9 cellular contexts compared by ENCODE assay signal in the genomic region with DNA sequence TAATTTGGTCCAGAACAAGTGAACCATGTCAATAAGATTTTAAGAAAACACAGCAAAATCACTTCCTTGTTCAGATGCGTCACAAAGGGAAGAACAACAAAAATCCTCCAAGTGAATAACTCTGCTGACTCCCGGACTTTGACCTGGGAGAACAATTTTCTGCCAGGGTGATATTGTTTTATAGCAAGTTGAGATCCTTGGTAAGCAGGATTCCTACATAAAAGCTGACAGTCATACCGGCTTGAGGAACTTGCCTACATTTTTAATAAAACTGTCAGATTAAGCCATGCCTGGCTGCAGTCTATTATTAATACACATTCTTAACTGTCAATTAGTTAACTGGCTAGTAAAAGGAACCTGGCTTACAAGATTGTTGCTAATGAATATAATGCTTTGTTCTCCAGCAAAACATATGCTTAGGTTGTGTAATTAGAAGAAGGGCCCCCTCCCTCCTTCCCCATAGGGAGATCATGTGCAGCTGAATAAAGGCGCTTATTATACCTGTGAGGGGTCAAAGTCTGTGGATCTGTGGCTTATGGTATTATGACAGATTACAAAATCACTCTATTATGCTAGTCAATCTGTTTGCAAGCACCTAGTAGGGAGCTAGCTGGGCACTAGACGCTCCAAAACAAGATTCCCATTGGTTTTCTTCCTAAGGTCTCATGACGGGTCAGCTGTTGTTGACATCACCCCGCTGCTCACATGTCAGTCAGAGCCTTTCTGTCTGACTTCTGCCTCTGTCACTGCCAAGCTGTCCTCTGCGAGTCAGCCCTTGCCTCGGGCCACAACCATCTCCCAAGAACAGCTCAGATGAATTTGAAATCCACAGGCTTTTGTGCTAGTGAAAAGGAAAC. TPM values are rescaled to one million over a fixed set of nuclear protein-coding genes. Genes with fewer than 3 reads are reported as not detected.
DNase-seq lines count a peak whose midpoint lies in the region; ATAC-seq and TF ChIP-seq lines count a peak whose summit lies in the region.
"Had no signal": no experiment of that assay in that cellular context is flagged by ENCODE, and none has a peak within 500 bp of the region (broad histone marks: within the 10 kb centered on the region; RNA-seq: fewer than 3 reads in every experiment).

No MANE protein-coding gene starts in this region.

- H3K27me3 Mint-ChIP-seq in GM23338 (ENCODE audit: insufficient read depth, low read depth, poor library complexity): peaks cover 4% of the 10 kb centered on the region
- H3K27me3 Mint-ChIP-seq in activated T-helper 2 cell treated with anti-CD3 and anti-CD28 coated beads, Interferon-gamma antibody, Interleukin-2, Interleukin-4, amounts not matched to agents 10 μg/mL and 5 μg/mL and 100 μg/mL, durations not matched to agents 14 hours and 24 hours and 36 hours (ENCODE audit: low read depth): peaks cover 7% of the 10 kb centered on the region

- H3K27ac ChIP-seq in GM23338 (ENCODE audit: low read depth): no peak overlapping the region
- no peak overlapping the region for H3K27ac ChIP-seq in Panc1 (ENCODE audit: low read length)
- H3K27ac ChIP-seq in tibial artery: no peak overlapping the region

- H2AFZ ChIP-seq in GM23338: no peak overlapping the region; the same call in 1 of the 2 replicates

- no peaks in the 10 kb centered on the region for H3F3A ChIP-seq in GM23338 (replicated peaks; ENCODE audit: low read depth)

- H3K9me2 ChIP-seq in GM23338 (ENCODE audit: insufficient read depth): 0 out of 2 replicates have a peak, but pooled peaks cover under 1% of the 10 kb centered on the region

- intact Hi-C loops in Panc1 (cut with micrococcal nuclease; ENCODE audit: unreplicated experiment): no loop called here
- intact Hi-C loops in activated T-helper 2 cell treated with anti-CD3 and anti-CD28 coated beads, Interferon-gamma antibody, Interleukin-2, Interleukin-4, amounts not matched to agents 10 μg/mL and 5 μg/mL and 100 μg/mL, durations not matched to agents 14 hours and 24 hours and 36 hours (cut with micrococcal nuclease): no loop called here
- intact Hi-C loops in tibial artery (cut with DNase I; ENCODE audit: low total_unique reads): no loop called here

- no peaks in the 10 kb centered on the region for H3K79me2 ChIP-seq in GM23338 (replicated peaks; ENCODE audit: insufficient read depth)

- ATAC-seq in GM23338: peak; percentile 58
- ATAC-seq in Panc1: peak; percentile 66; the same call in 1 of the 2 replicates
- no peak for ATAC-seq in HG03025 (IDR thresholded peaks at IDR 0.05; ENCODE audit: low FRiP score, unreplicated experiment)
- ATAC-seq in HG03442 (IDR thresholded peaks at IDR 0.05; ENCODE audit: unreplicated experiment): no peak

- H3K9me3 Mint-ChIP-seq in GM23338: peaks cover 7% of the 10 kb centered on the region; the same call in 2 of the 3 replicates
- no peaks in the 10 kb centered on the region for H3K9me3 Mint-ChIP-seq in activated T-helper 2 cell treated with anti-CD3 and anti-CD28 coated beads, Interferon-gamma antibody, Interleukin-2, Interleukin-4, amounts not matched to agents 10 μg/mL and 5 μg/mL and 100 μg/mL, durations not matched to agents 14 hours and 24 hours and 36 hours

- H3K4me2 ChIP-seq in GM23338: peak overlapping the region; percentile 31; the same call in 1 of the 2 replicates

- no peaks in the 10 kb centered on the region for H3K36me3 ChIP-seq in GM23338 (ENCODE audit: insufficient read depth)
- H3K36me3 ChIP-seq in Panc1 (ENCODE audit: control insufficient read depth, insufficient read depth, low read length): no peaks in the 10 kb centered on the region
- no peaks in the 10 kb centered on the region for H3K36me3 ChIP-seq in tibial artery

- H3K27me3 ChIP-seq in GM23338 (ENCODE audit: insufficient read depth) (no peaks in the 10 kb centered on the region), Panc1 (ENCODE audit: control insufficient read depth, insufficient read depth, low read length) (no peaks in the 10 kb centered on the region), tibial artery (no peaks in the 10 kb centered on the region)

- CTCF ChIA-PET in Panc1 (lab: Charles Lee): no interaction called here

- H3K4me3 ChIP-seq in GM23338 (no peak overlapping the region), Panc1 (ENCODE audit: low read depth in 2 of 2, low read length in 2 of 2) (peak overlapping the region in 1 of 2 experiments; percentile 18; a peak in 1 of 4 replicates), tibial artery (no peak overlapping the region)

- BruUV-seq in Panc1 (replicated peaks; lab: Mats Ljungman, UMichigan): no TSS peak

- H3K4me3 Mint-ChIP-seq in GM23338: no peak overlapping the region
- H3K4me3 Mint-ChIP-seq in activated T-helper 2 cell treated with anti-CD3 and anti-CD28 coated beads, Interferon-gamma antibody, Interleukin-2, Interleukin-4, amounts not matched to agents 10 μg/mL and 5 μg/mL and 100 μg/mL, durations not matched to agents 14 hours and 24 hours and 36 hours (ENCODE audit: low read depth): no peak overlapping the region

- H3K9me3 ChIP-seq in Panc1 (ENCODE audit: control insufficient read depth, insufficient read depth, low read depth, low read length): no peaks in the 10 kb centered on the region
- H3K9me3 ChIP-seq in tibial artery: no peaks in the 10 kb centered on the region

- no peaks in the 10 kb centered on the region for H4K20me1 ChIP-seq in GM23338 (replicated peaks; ENCODE audit: insufficient read depth)

- peak; percentile 37 for DNase-seq in GM23338 (ENCODE audit: low spot score)
- peak; percentile 25 for DNase-seq in Panc1 (ENCODE audit: low read depth, low spot score)
- peak; percentile 6 for DNase-seq in fibroblast of gingiva (ENCODE audit: low read depth)
- DNase-seq in nucleus accumbens (lab: John Stamatoyannopoulos, UW): peak in 54 of 56 donors; percentile 11 to 92 (median 76)
- no peak for DNase-seq in activated T-helper 2 cell treated with anti-CD3 and anti-CD28 coated beads, Interferon-gamma antibody, Interleukin-2, Interleukin-4, amounts not matched to agents 10 μg/mL and 5 μg/mL and 100 μg/mL, durations not matched to agents 14 hours and 24 hours and 36 hours (ENCODE audit: low spot score)
- DNase-seq in tibial artery: no peak
- DNase-seq: NCI-H1092 had no signal

- H3K36me3 Mint-ChIP-seq in GM23338 (ENCODE audit: low read depth): peaks cover 2% of the 10 kb centered on the region; the same call in 1 of the 3 replicates
- no peaks in the 10 kb centered on the region for H3K36me3 Mint-ChIP-seq in activated T-helper 2 cell treated with anti-CD3 and anti-CD28 coated beads, Interferon-gamma antibody, Interleukin-2, Interleukin-4, amounts not matched to agents 10 μg/mL and 5 μg/mL and 100 μg/mL, durations not matched to agents 14 hours and 24 hours and 36 hours (ENCODE audit: low read depth)

- TF ChIP-seq CTCF in GM23338 (conservative IDR thresholded peaks at IDR 0.05; ENCODE audit: low read depth in 2 of 2) (no peak), Panc1 (IDR thresholded peaks at IDR 0.05) (no peak), tibial artery (IDR thresholded peaks at IDR 0.05) (no peak)

- H3K4me1 ChIP-seq in GM23338 (ENCODE audit: insufficient read depth) (peaks cover 29% of the 10 kb centered on the region), Panc1 (ENCODE audit: control insufficient read depth, insufficient read depth, low read length) (no peaks in the 10 kb centered on the region; the same call in 1 of the 2 replicates), tibial artery (no peaks in the 10 kb centered on the region)

- peaks cover 30% of the 10 kb centered on the region for H3K4me1 Mint-ChIP-seq in GM23338
- no peaks in the 10 kb centered on the region for H3K4me1 Mint-ChIP-seq in activated T-helper 2 cell treated with anti-CD3 and anti-CD28 coated beads, Interferon-gamma antibody, Interleukin-2, Interleukin-4, amounts not matched to agents 10 μg/mL and 5 μg/mL and 100 μg/mL, durations not matched to agents 14 hours and 24 hours and 36 hours (ENCODE audit: low read depth)

- in situ Hi-C loops in Panc1 (cut with HindIII; ENCODE audit: low pct_unique_long_range_greater_than_20kb, low sequenced_read_pairs): no loop called here

- POLR2A ChIA-PET in Panc1 (lab: Charles Lee): no interaction called here

- H3K27ac Mint-ChIP-seq in GM23338: no peak overlapping the region
- H3K27ac Mint-ChIP-seq in activated T-helper 2 cell treated with anti-CD3 and anti-CD28 coated beads, Interferon-gamma antibody, Interleukin-2, Interleukin-4, amounts not matched to agents 10 μg/mL and 5 μg/mL and 100 μg/mL, durations not matched to agents 14 hours and 24 hours and 36 hours: no peak overlapping the region

TF ChIP-seq in GM23338, 12 proteins besides CTCF, POLR2A, EP300 and RAD21 (continues in another document):
- TF ChIP-seq NANOG (IDR thresholded peaks at IDR 0.05; ENCODE audit: borderline replicate concordance): no peak
- no peak for TF ChIP-seq ZNF331 (CRISPR knock-in tag; IDR thresholded peaks at IDR 0.05; ENCODE audit: low read depth)

RNA-seq across cellular contexts. Expression of a gene that starts 44.6 kb away (rescaled TPM):
- 48.2 and 48.5 TPM in 2 replicates for total RNA-seq in GM23338 (2014; rRNA removed; shearing (Covaris generic))
- polyA plus RNA-seq in GM23338 (2016; fragmentation: Nextera tagmentation; extraction: Ambion mirVana): 103 and 124 TPM in 2 replicates
- total RNA-seq in Panc1 (2021; ENCODE audit: unreplicated experiment): 172 TPM
- 93.6 TPM for polyA plus RNA-seq in Panc1 (2012; ENCODE audit: insufficient read length)
- total RNA-seq in activated T-helper 2 cell treated with anti-CD3 and anti-CD28 coated beads, Interferon-gamma antibody, Interleukin-2, Interleukin-4, amounts not matched to agents 10 μg/mL and 5 μg/mL and 100 μg/mL, durations not matched to agents 14 hours and 24 hours and 36 hours: 92.3 and 96.2 TPM in 2 replicates

Comparison
In these comparisons a context has a peak if more than half of its experiments do, and no peak if none do; other contexts are left out.
1. ATAC-seq: peak in GM23338 (single experiment) and Panc1 (single experiment); none in HG03025 (single experiment) and HG03442 (single experiment).
2. DNase-seq: peak in GM23338 (single experiment), Panc1 (single experiment), fibroblast of gingiva (single experiment) and nucleus accumbens (54 of 56); none in activated T-helper 2 cell treated with anti-CD3 and anti-CD28 coated beads, Interferon-gamma antibody, Interleukin-2, Interleukin-4, amounts not matched to agents 10 μg/mL and 5 μg/mL and 100 μg/mL, durations not matched to agents 14 hours and 24 hours and 36 hours (single experiment) and tibial artery (0 of 2).